In the genomic region with DNA sequence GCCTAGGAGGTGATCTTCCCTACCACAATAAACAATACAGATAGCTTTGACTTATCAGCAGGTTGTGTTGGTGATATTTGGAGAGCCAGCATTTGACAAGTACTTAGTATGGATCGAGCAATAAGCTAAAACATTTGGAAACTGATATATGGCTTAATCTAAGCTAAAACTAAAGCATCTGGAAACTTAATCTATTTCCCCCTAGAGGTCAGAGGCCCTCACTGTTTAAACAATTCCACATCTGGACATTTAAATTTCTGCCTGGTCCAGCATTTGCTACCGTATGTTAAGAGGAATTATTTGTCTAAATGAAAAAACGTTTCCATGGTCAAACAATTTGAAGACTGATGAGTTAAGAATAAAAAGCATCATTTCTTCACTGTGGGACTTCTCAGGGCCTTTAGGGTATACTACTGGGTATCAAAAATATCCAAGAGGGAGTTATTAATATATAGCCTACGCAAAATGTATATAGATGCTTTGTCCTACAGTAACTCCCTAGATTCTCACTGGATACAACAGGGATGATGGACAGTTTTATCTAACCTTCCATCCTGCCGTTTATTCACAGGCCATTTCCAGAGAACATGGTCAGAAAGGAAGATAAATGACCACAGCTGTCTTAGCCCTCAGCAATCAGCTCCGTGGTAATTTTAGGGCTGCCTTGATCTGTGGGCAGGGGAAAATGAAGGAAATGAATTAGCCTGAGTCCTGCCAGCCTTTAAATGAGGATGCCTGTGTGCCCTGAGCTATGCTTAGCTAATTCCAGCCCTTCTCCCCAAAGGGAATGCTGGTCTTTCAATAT, we compare ENCODE assay signal across 2 cellular contexts.
TF ChIP-seq lines count a peak whose summit lies in the region.

No MANE protein-coding gene starts in this region.

TF ChIP-seq in SK-N-SH, 30 proteins besides CTCF, POLR2A, EP300 and RAD21:
- TF ChIP-seq POLR2AphosphoS5 (IDR thresholded peaks at IDR 0.05; ENCODE audit: low read depth, low read length) (no peak), GATA2 (CRISPR knock-in tag; IDR thresholded peaks at IDR 0.05) (peak; percentile 39; the same call in 1 of the 2 replicates)

TF ChIP-seq in SK-N-SH treated with all-trans-retinoic acid at 6 μM for 48 hours, 23 proteins besides CTCF, POLR2A, EP300 and RAD21:
- no peak for TF ChIP-seq CSDC2 (CRISPR knock-in tag; IDR thresholded peaks at IDR 0.05)
- TF ChIP-seq, protein P1, sequence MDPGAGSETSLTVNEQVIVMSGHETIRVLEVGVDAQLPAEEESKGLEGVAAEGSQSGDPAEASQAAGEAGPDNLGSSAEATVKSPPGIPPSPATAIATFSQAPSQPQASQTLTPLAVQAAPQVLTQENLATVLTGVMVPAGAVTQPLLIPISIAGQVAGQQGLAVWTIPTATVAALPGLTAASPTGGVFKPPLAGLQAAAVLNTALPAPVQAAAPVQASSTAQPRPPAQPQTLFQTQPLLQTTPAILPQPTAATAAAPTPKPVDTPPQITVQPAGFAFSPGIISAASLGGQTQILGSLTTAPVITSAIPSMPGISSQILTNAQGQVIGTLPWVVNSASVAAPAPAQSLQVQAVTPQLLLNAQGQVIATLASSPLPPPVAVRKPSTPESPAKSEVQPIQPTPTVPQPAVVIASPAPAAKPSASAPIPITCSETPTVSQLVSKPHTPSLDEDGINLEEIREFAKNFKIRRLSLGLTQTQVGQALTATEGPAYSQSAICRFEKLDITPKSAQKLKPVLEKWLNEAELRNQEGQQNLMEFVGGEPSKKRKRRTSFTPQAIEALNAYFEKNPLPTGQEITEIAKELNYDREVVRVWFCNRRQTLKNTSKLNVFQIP (CRISPR knock-in tag; IDR thresholded peaks at IDR 0.05; ENCODE audit: borderline replicate concordance, low read depth) = no peak
- TF ChIP-seq ARNTL (CRISPR knock-in tag; IDR thresholded peaks at IDR 0.05; ENCODE audit: borderline replicate concordance, low read depth) = no peak
- TF ChIP-seq ZC3H10 (CRISPR knock-in tag; IDR thresholded peaks at IDR 0.05) = no peak
- no peak for TF ChIP-seq TOX (CRISPR knock-in tag; IDR thresholded peaks at IDR 0.05; ENCODE audit: borderline replicate concordance)
- TF ChIP-seq, protein P2, sequence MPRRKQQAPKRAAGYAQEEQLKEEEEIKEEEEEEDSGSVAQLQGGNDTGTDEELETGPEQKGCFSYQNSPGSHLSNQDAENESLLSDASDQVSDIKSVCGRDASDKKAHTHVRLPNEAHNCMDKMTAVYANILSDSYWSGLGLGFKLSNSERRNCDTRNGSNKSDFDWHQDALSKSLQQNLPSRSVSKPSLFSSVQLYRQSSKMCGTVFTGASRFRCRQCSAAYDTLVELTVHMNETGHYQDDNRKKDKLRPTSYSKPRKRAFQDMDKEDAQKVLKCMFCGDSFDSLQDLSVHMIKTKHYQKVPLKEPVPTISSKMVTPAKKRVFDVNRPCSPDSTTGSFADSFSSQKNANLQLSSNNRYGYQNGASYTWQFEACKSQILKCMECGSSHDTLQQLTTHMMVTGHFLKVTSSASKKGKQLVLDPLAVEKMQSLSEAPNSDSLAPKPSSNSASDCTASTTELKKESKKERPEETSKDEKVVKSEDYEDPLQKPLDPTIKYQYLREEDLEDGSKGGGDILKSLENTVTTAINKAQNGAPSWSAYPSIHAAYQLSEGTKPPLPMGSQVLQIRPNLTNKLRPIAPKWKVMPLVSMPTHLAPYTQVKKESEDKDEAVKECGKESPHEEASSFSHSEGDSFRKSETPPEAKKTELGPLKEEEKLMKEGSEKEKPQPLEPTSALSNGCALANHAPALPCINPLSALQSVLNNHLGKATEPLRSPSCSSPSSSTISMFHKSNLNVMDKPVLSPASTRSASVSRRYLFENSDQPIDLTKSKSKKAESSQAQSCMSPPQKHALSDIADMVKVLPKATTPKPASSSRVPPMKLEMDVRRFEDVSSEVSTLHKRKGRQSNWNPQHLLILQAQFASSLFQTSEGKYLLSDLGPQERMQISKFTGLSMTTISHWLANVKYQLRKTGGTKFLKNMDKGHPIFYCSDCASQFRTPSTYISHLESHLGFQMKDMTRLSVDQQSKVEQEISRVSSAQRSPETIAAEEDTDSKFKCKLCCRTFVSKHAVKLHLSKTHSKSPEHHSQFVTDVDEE (CRISPR knock-in tag; IDR thresholded peaks at IDR 0.05) = no peak
- TF ChIP-seq, protein P3, sequence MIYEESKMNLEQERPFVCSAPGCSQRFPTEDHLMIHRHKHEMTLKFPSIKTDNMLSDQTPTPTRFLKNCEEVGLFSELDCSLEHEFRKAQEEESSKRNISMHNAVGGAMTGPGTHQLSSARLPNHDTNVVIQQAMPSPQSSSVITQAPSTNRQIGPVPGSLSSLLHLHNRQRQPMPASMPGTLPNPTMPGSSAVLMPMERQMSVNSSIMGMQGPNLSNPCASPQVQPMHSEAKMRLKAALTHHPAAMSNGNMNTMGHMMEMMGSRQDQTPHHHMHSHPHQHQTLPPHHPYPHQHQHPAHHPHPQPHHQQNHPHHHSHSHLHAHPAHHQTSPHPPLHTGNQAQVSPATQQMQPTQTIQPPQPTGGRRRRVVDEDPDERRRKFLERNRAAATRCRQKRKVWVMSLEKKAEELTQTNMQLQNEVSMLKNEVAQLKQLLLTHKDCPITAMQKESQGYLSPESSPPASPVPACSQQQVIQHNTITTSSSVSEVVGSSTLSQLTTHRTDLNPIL (CRISPR knock-in tag; IDR thresholded peaks at IDR 0.05; ENCODE audit: low read depth) = no peak
- TF ChIP-seq OSR1 (CRISPR knock-in tag; IDR thresholded peaks at IDR 0.05) = no peak
- TF ChIP-seq, protein P4, sequence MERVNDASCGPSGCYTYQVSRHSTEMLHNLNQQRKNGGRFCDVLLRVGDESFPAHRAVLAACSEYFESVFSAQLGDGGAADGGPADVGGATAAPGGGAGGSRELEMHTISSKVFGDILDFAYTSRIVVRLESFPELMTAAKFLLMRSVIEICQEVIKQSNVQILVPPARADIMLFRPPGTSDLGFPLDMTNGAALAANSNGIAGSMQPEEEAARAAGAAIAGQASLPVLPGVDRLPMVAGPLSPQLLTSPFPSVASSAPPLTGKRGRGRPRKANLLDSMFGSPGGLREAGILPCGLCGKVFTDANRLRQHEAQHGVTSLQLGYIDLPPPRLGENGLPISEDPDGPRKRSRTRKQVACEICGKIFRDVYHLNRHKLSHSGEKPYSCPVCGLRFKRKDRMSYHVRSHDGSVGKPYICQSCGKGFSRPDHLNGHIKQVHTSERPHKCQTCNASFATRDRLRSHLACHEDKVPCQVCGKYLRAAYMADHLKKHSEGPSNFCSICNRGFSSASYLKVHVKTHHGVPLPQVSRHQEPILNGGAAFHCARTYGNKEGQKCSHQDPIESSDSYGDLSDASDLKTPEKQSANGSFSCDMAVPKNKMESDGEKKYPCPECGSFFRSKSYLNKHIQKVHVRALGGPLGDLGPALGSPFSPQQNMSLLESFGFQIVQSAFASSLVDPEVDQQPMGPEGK (CRISPR knock-in tag; IDR thresholded peaks at IDR 0.05; ENCODE audit: borderline replicate concordance) = no peak
- no peak for TF ChIP-seq TCF4 (CRISPR knock-in tag; IDR thresholded peaks at IDR 0.05; ENCODE audit: borderline replicate concordance)
- no peak for TF ChIP-seq ZNF8 (CRISPR knock-in tag; IDR thresholded peaks at IDR 0.05)
- no peak for TF ChIP-seq ESRRG (CRISPR knock-in tag; IDR thresholded peaks at IDR 0.05)
- TF ChIP-seq, protein P5, sequence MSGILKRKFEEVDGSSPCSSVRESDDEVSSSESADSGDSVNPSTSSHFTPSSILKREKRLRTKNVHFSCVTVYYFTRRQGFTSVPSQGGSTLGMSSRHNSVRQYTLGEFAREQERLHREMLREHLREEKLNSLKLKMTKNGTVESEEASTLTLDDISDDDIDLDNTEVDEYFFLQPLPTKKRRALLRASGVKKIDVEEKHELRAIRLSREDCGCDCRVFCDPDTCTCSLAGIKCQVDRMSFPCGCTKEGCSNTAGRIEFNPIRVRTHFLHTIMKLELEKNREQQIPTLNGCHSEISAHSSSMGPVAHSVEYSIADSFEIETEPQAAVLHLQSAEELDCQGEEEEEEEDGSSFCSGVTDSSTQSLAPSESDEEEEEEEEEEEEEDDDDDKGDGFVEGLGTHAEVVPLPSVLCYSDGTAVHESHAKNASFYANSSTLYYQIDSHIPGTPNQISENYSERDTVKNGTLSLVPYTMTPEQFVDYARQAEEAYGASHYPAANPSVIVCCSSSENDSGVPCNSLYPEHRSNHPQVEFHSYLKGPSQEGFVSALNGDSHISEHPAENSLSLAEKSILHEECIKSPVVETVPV (CRISPR knock-in tag; IDR thresholded peaks at IDR 0.05) = no peak
- no peak for TF ChIP-seq RARB (CRISPR knock-in tag; IDR thresholded peaks at IDR 0.05)
- no peak for TF ChIP-seq BACH2 (CRISPR knock-in tag; IDR thresholded peaks at IDR 0.05; ENCODE audit: borderline replicate concordance)
